13 cellular contexts compared by ENCODE assay signal in genomic region chr3:149479621-149480325, GRCh38. TPM values are rescaled to one million over a fixed set of nuclear protein-coding genes. Genes with fewer than 3 reads are reported as not detected.
DNase-seq lines count a peak whose midpoint lies in the region; ATAC-seq, FAIRE-seq and TF ChIP-seq lines count a peak whose summit lies in the region.
"Had no signal": no experiment of that assay in that cellular context is flagged by ENCODE, and none has a peak within 500 bp of the region (broad histone marks: within the 10 kb centered on the region; RNA-seq: fewer than 3 reads in every experiment).

No MANE protein-coding gene starts in this region.

- no peak overlapping the region for H3K9ac ChIP-seq in GM12878 (ENCODE audit: control insufficient read depth, insufficient read depth, low read length)
- peak overlapping the region; percentile 7 for H3K9ac ChIP-seq in skeletal muscle satellite cell (ENCODE audit: low read depth, low read length)

- H3K79me2 ChIP-seq in GM12878 (ENCODE audit: control insufficient read depth, insufficient read depth, low read length): no peaks in the 10 kb centered on the region
- peaks cover 20% of the 10 kb centered on the region for H3K79me2 ChIP-seq in hepatocyte

- H4K20me1 ChIP-seq in GM12878 (ENCODE audit: control insufficient read depth, insufficient read depth) (no peaks in the 10 kb centered on the region), hepatocyte (ENCODE audit: insufficient read depth, poor library complexity, severe bottlenecking) (no peaks in the 10 kb centered on the region)

- peak; percentile 34 for DNase-seq in HT1080 (ENCODE audit: low read depth)
- no peak for DNase-seq in GM12878 (ENCODE audit: low read depth, low spot score)
- no peak for DNase-seq in hepatocyte (ENCODE audit: low spot score)
- DNase-seq in stimulated activated CD4-positive, alpha-beta T cell treated with anti-CD3 and anti-CD28 coated beads, Interleukin-12 subunit alpha, Interleukin-12 subunit beta, amount 100 ng/mL, for 4 hours: no peak
- no peak for DNase-seq in GM13976 (ENCODE audit: low spot score)
- DNase-seq in GM10266 (ENCODE audit: extremely low spot score): no peak
- no peak for DNase-seq in putamen (ENCODE audit: low spot score)
- DNase-seq: NCI-H1694, SIG-M5 had no signal

- H3K9me3 ChIP-seq in GM12878 (replicated peaks; ENCODE audit: control insufficient read depth, insufficient read depth, low read length) (no peaks in the 10 kb centered on the region), hepatocyte (ENCODE audit: low read depth) (no peaks in the 10 kb centered on the region), skeletal muscle satellite cell (replicated peaks; ENCODE audit: low read length) (no peaks in the 10 kb centered on the region)

- H3K4me3 ChIP-seq in GM12878: no peak overlapping the region
- no peak overlapping the region for H3K4me3 ChIP-seq in hepatocyte
- no peak overlapping the region for H3K4me3 ChIP-seq in skeletal muscle satellite cell (ENCODE audit: low read length)

- 53% methylated on average over 14 of the region's 14 CpGs for WGBS in GM12878 (ENCODE audit: insufficient coverage, insufficient replicate concordance, low lambda C conversion rate, missing lambda C conversion rate)
- 80% methylated on average over 14 of the region's 14 CpGs for WGBS in hepatocyte (ENCODE audit: low lambda C conversion rate, missing lambda C conversion rate)

- no peak overlapping the region for H2AFZ ChIP-seq in GM12878 (ENCODE audit: control insufficient read depth, low read depth, low read length)
- no peak overlapping the region for H2AFZ ChIP-seq in hepatocyte

- H3K27ac ChIP-seq in GM12878 (ENCODE audit: control insufficient read depth, insufficient read depth) (no peak overlapping the region), hepatocyte (peak overlapping the region; percentile 67)

- RAD21 ChIA-PET in GM12878 (lab: Charles Lee; ENCODE audit: unreplicated experiment): interaction anchor here (0.7 to 2.1 kb wide), 17 partner anchors 9 to 291 kb away, joined by 3 to 6 read pairs (median 3); no protein-coding TSS in a partner anchor

- H3K36me3 ChIP-seq in GM12878 (ENCODE audit: control insufficient read depth in 2 of 2, insufficient read depth in 2 of 2, low read length in 1 of 2) (no peaks in the 10 kb centered on the region), hepatocyte (replicated peaks; ENCODE audit: insufficient read depth, low read depth) (no peaks in the 10 kb centered on the region), skeletal muscle satellite cell (ENCODE audit: insufficient read depth, low read length) (no peaks in the 10 kb centered on the region)

- no peaks in the 10 kb centered on the region for H3K27me3 ChIP-seq in GM12878 (replicated peaks in 1 of 2; ENCODE audit: control insufficient read depth in 2 of 2, insufficient read depth in 2 of 2, low read length in 1 of 2)
- H3K27me3 ChIP-seq in hepatocyte: no peaks in the 10 kb centered on the region
- no peaks in the 10 kb centered on the region for H3K27me3 ChIP-seq in skeletal muscle satellite cell (ENCODE audit: control insufficient read depth, insufficient read depth, low read length)

- ATAC-seq in GM12878: peak; percentile 36; the same call in 1 of the 3 replicates

- no peak for TF ChIP-seq POLR2A in GM12878 (IDR thresholded peaks at IDR 0.05; ENCODE audit: low read depth, low read length)

- BruUV-seq in GM12878 (replicated peaks; lab: Mats Ljungman, UMichigan): no TSS peak

- intact Hi-C loops in GM12878 (cut with micrococcal nuclease; ENCODE audit: unreplicated experiment): loop anchor here (1.0 to 5.0 kb wide), 4 partner anchors 86 to 522 kb away; no protein-coding TSS in a partner anchor

- no peaks in the 10 kb centered on the region for H3K9me2 ChIP-seq in hepatocyte (replicated peaks; ENCODE audit: insufficient read depth)

- no peak for TF ChIP-seq CTCF in GM12878 (IDR thresholded peaks at IDR 0.05 in 2 of 3, conservative IDR thresholded peaks at IDR 0.05 in 1 of 3; ENCODE audit: control insufficient read depth in 2 of 3, extremely low read depth in 1 of 3, insufficient read depth in 1 of 3, low read depth in 3 of 3, low read length in 3 of 3)
- no peak for TF ChIP-seq CTCF in hepatocyte (IDR thresholded peaks at IDR 0.05; ENCODE audit: poor library complexity)
- no peak for TF ChIP-seq CTCF in GM13976 (IDR thresholded peaks at IDR 0.05; ENCODE audit: borderline replicate concordance, control extremely low read depth, extremely low read depth, insufficient read depth, missing control alignments)
- no peak for TF ChIP-seq CTCF in GM10266 (IDR thresholded peaks at IDR 0.05; ENCODE audit: control insufficient read depth, insufficient read depth, low read depth, missing control alignments)

- POLR2A ChIA-PET in GM12878 (lab: Charles Lee): interaction anchor here (0.6 to 1.1 kb wide), 2 partner anchors 31 to 277 kb away, joined by 3 read pairs; no protein-coding TSS in a partner anchor

- TF ChIP-seq EP300 in GM12878 (IDR thresholded peaks at IDR 0.05; ENCODE audit: borderline replicate concordance in 1 of 2, control insufficient read depth in 1 of 2, low read depth in 2 of 2, low read length in 2 of 2): no peak

- H3K4me1 ChIP-seq in GM12878 (ENCODE audit: control insufficient read depth, insufficient read depth, low read length) (no peaks in the 10 kb centered on the region), hepatocyte (ENCODE audit: insufficient read depth) (no peaks in the 10 kb centered on the region), skeletal muscle satellite cell (ENCODE audit: control insufficient read depth, insufficient read depth, low read length) (peaks cover 20% of the 10 kb centered on the region)

- H3K4me2 ChIP-seq in GM12878 (ENCODE audit: control insufficient read depth, insufficient read depth): no peak overlapping the region
- H3K4me2 ChIP-seq in hepatocyte: peak overlapping the region; percentile 21
- H3K4me2 ChIP-seq in skeletal muscle satellite cell (ENCODE audit: low read length): no peak overlapping the region

- CTCF ChIA-PET in GM12878 (lab: Yijun Ruan, JAX): interaction anchor here (0.9 to 3.8 kb wide), 30 partner anchors 9 to 524 kb away, joined by 3 to 58 read pairs (median 5); no protein-coding TSS in a partner anchor

- FAIRE-seq in GM12878 (lab: Jason Lieb, UNC): no peak
- FAIRE-seq: bronchial epithelial cell had no signal

- SMC1A ChIA-PET in GM12878 (lab: Charles Lee; ENCODE audit: uncharacterized antibody, unreplicated experiment): interaction anchor here (0.7 to 3.1 kb wide), 20 partner anchors 11 to 360 kb away, joined by 3 to 24 read pairs (median 5); no protein-coding TSS in a partner anchor

- no peak for TF ChIP-seq RAD21 in GM12878 (IDR thresholded peaks at IDR 0.05; ENCODE audit: insufficient read depth, low read depth, low read length)

- in situ Hi-C loops in GM12878 (cut with MboI): loop anchor here (5.0 to 10.0 kb wide), 3 partner anchors 92 to 355 kb away; partner anchors contain the start of gene HPS3
- in situ Hi-C loops in GM13976 (cut with MboI; ENCODE audit: low sequenced_read_pairs, unreplicated experiment): loop anchor here (10.0 to 25.0 kb wide), 3 partner anchors 85 to 517 kb away; no protein-coding TSS in a partner anchor

RNA-seq across cellular contexts. Expression of gene TM4SF4, which starts 5.3 kb away (rescaled TPM):
- not detected in 2 replicates for total RNA-seq in HT1080 (2014; rRNA removed; shearing (Covaris generic))
- polyA plus RNA-seq in HT1080 (2015; cell fraction: cytosol; rRNA removed): not detected in 2 replicates
- not detected in 2 replicates for polyA plus RNA-seq in HT1080 (2015; cell fraction: nucleus; rRNA removed)
- total RNA-seq in GM12878 (2013; cell fraction: nucleolus; rRNA removed): not detected in 2 replicates
- total RNA-seq in GM12878 (2014; rRNA removed) (not detected in 2 replicates), GM12878 (2014; rRNA removed; fragmentation: Illumina TruSeq; extraction: Trizol) (not detected in 2 replicates), GM12878 (2021) (1.3 and 1.7 TPM in 2 replicates), hepatocyte (763 and 899 TPM in 2 replicates)
- polyA plus RNA-seq in GM12878 (2011; ENCODE audit: low read depth): not detected
- polyA plus RNA-seq in GM12878 (2011; rRNA removed) (not detected in 2 replicates), GM12878 (2014; fragmentation: Illumina TruSeq; extraction: Trizol) (not detected in 2 replicates), GM12878 (2014; fragmentation: Nextera tagmentation; extraction: Ambion mirVana) (under 1 TPM in 1 of 2 experiments, not detected in 1; 0.06 TPM), GM12878 (2014; rRNA removed) (not detected in 2 replicates), GM12878 (2016; fragmentation: Nextera tagmentation; extraction: Ambion mirVana) (not detected), hepatocyte (366 and 434 TPM in 2 replicates)
- not detected in 2 replicates for polyA plus RNA-seq in GM12878 (2011; cell fraction: cytosol; rRNA removed)
- polyA plus RNA-seq in GM12878 (2011; cell fraction: nucleus; rRNA removed): not detected in 2 replicates
- polyA plus RNA-seq in GM12878 (2012): not detected in 2 replicates
- polyA minus RNA-seq in GM12878 (2011; rRNA and poly(A)+ RNA removed): not detected in 2 replicates
- polyA minus RNA-seq in GM12878 (2011; cell fraction: cytosol; rRNA and poly(A)+ RNA removed): not detected in 2 replicates
- polyA minus RNA-seq in GM12878 (2011; cell fraction: nucleus; rRNA and poly(A)+ RNA removed): not detected in 2 replicates
- not detected in 2 replicates for total RNA-seq in skeletal muscle satellite cell (2012; rRNA removed)
- total RNA-seq: activated CD8-positive, alpha-beta T cell treated with anti-CD3 and anti-CD28 coated beads, Interleukin-2, amount 10 ng/mL, durations not matched to agents 7 days and 5 days; bronchial epithelial cell; occipital lobe had no signal

Comparison
In these comparisons a context has a peak if more than half of its experiments do, and no peak if none do; other contexts are left out.
1. RNA of gene TM4SF4, which starts 5.3 kb away (total RNA-seq): 763 to 899 TPM in hepatocyte; not detected in HT1080 and 1.3 to 1.7 TPM in GM12878; every median in the first group is over 100 times any median in the second.